1 cellular context compared by ENCODE assay signal in the genomic region with DNA sequence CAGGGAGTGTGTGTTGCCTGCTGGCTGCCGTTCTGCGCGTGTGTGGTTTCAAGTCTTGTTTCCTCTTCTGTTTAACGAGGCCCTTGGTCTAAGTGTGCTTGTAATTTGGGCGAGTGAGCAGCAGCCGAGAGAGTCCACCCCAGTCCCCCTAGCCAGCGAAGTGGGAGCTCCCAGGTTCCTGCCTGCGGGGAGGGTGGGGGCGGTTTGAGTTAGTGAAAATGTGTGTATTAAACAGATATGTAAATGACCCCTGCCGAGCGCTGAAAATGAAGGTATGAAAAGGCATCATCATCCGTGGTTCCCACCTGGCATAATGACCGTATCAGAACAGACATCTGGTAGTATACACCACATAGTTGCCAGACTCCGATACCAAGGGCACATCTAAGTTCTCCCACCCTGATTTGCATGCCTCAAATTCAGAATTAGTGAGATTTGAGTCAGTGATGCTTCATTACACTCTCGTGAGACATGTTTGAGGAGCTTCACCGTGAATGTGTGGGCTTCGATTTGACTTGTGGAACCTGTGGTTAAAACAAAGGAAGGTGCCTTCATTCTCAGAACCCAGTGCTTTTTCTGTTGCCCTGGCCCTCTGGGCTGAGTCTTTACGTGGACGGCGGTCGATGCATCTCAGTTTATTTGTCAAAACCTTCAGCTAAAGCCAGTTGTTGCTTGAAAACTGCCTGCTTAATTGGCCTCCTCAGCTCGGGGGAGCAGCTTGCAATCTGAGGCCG.
TF ChIP-seq lines count a peak whose summit lies in the region.

No MANE protein-coding gene starts in this region.

TF ChIP-seq in GM23338, 12 proteins besides CTCF, POLR2A, EP300 and RAD21 (continued from another document):
- TF ChIP-seq ZNF462 (CRISPR knock-in tag; IDR thresholded peaks at IDR 0.05): no peak
- no peak for TF ChIP-seq EZH2phosphoT487 (IDR thresholded peaks at IDR 0.05; ENCODE audit: unreplicated experiment)
- TF ChIP-seq, protein P1, sequence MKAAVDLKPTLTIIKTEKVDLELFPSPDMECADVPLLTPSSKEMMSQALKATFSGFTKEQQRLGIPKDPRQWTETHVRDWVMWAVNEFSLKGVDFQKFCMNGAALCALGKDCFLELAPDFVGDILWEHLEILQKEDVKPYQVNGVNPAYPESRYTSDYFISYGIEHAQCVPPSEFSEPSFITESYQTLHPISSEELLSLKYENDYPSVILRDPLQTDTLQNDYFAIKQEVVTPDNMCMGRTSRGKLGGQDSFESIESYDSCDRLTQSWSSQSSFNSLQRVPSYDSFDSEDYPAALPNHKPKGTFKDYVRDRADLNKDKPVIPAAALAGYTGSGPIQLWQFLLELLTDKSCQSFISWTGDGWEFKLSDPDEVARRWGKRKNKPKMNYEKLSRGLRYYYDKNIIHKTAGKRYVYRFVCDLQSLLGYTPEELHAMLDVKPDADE (IDR thresholded peaks at IDR 0.05): no peak
- no peak for TF ChIP-seq JUNB (IDR thresholded peaks at IDR 0.05; ENCODE audit: unreplicated experiment)
- no peak for TF ChIP-seq ZNF331 (CRISPR knock-in tag; IDR thresholded peaks at IDR 0.05; ENCODE audit: low read depth)
- no peak for TF ChIP-seq REST (IDR thresholded peaks at IDR 0.05; ENCODE audit: unreplicated experiment)
- TF ChIP-seq EZH2 (IDR thresholded peaks at IDR 0.05; ENCODE audit: low read depth, unreplicated experiment): no peak
- TF ChIP-seq NANOG (IDR thresholded peaks at IDR 0.05; ENCODE audit: borderline replicate concordance): no peak
